1 cellular context compared by ENCODE assay signal in the genomic region with DNA sequence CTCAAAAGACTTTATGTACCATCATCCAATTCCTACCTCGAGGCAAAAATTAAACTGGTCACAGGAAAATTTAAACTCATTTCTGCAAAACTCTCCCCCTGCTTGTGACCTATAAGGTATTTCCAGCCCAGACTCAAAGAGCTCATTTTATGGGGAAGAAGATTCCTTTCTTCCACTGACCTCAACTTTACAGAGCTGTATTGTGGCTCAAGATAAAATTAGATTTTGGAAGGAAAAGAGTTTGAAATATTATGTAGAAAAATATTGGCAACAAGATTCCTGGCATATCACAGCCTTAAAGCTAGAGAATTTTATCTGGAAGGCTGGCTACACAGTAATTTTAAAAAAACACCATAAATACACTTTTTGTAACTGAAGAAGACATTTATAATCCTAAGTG.
TF ChIP-seq lines count a peak whose summit lies in the region.

No MANE protein-coding gene starts in this region.

TF ChIP-seq in IMR-90, 13 proteins besides CTCF, POLR2A, EP300 and RAD21 (continued from another document):
- TF ChIP-seq, protein P1, sequence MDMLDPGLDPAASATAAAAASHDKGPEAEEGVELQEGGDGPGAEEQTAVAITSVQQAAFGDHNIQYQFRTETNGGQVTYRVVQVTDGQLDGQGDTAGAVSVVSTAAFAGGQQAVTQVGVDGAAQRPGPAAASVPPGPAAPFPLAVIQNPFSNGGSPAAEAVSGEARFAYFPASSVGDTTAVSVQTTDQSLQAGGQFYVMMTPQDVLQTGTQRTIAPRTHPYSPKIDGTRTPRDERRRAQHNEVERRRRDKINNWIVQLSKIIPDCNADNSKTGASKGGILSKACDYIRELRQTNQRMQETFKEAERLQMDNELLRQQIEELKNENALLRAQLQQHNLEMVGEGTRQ (IDR thresholded peaks at IDR 0.05; ENCODE audit: low read depth, low read length) = no peak
- TF ChIP-seq MXI1 (IDR thresholded peaks at IDR 0.05; ENCODE audit: borderline replicate concordance, low read depth, low read length) (no peak), CHD1 (IDR thresholded peaks at IDR 0.05; ENCODE audit: low read depth, low read length) (no peak), MAZ (IDR thresholded peaks at IDR 0.05; ENCODE audit: borderline replicate concordance, low read depth, low read length) (no peak), NFE2L2 (IDR thresholded peaks at IDR 0.05; ENCODE audit: low read depth, low read length) (no peak), RCOR1 (IDR thresholded peaks at IDR 0.05; ENCODE audit: insufficient replicate concordance, low read length) (no peak), FOS (IDR thresholded peaks at IDR 0.05; ENCODE audit: low read depth, low read length) (no peak)
